In genomic region chr7:47314728-47315601, GRCh38 we compare ENCODE assay signal across 1 cellular context.
TF ChIP-seq lines count a peak whose summit lies in the region.

No MANE protein-coding gene starts in this region.

TF ChIP-seq in H1, 55 proteins besides CTCF, POLR2A, EP300 and RAD21 (continued from another document):
- TF ChIP-seq ZNF274 (IDR thresholded peaks at IDR 0.05; ENCODE audit: borderline replicate concordance, extremely low read depth, low read length) = no peak
- TF ChIP-seq ASH2L (IDR thresholded peaks at IDR 0.05; ENCODE audit: low read length) = no peak
- TF ChIP-seq SIRT6 (IDR thresholded peaks at IDR 0.05; ENCODE audit: low read length) = no peak
